Comparison of ENCODE assay signal across 7 cellular contexts in the genomic region with DNA sequence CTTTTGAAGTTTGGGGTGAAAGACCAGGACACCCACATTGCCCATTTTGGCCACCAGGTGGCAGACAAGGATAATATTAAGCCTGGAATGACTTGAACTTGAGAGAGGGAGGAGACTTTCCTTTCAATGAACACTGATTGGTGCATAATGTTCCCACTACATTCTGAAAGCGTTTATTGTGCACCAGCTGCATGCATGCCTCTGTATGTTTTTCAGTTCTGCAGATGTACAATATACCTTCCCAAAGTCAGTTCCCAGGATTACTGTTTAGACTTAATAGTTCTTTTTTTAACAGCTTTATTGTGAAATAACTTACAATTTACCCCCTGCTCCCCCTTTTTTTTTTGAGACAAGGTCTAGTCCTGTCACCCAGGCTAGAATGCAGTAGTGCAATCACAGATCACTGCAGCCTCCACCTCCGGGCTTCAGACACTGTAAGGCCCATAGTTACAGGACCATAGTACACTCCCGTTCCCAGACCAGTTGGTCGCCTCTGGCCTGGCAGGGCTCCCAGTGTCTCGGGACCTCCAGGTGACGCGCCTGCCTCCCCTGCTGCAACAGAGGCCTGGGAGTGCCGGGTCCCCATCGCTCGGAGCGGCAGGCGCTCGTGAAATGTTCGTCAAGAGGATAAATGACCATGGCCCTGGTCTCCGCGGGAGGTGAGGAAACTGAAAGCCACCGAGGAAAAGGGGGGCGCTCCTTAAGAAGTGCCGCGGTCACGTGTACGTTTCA. TPM values are rescaled to one million over a fixed set of nuclear protein-coding genes. Genes with fewer than 3 reads are reported as not detected.
A peak's percentile ranks its signal among the peaks of the same experiment; 100 is the strongest.
DNase-seq lines count a peak whose midpoint lies in the region; ATAC-seq and TF ChIP-seq lines count a peak whose summit lies in the region.

No MANE protein-coding gene starts in this region.

- TF ChIP-seq CTCF in GM13976 (IDR thresholded peaks at IDR 0.05; ENCODE audit: borderline replicate concordance, control extremely low read depth, extremely low read depth, insufficient read depth, missing control alignments) (peak; percentile 90), chondrocyte (IDR thresholded peaks at IDR 0.05) (peak; percentile 93)

- intact Hi-C loops in left colon (cut with DNase I, micrococcal nuclease) = no loop called here

- H3K4me1 Mint-ChIP-seq in chondrocyte (ENCODE audit: low read depth) = peaks cover 2% of the 10 kb centered on the region

- DNase-seq in GM13976 (ENCODE audit: low spot score) (peak; percentile 90), NCI-H345 treated with DMSO at 0.1 percent for 48 hours (lab: John Stamatoyannopoulos, UW; ENCODE audit: unreplicated experiment) (peak; percentile 53), chondrocyte (ENCODE audit: low spot score) (no peak), left colon (peak; percentile 76 to 92)
- peak; percentile 72 for DNase-seq in activated CD4-positive, alpha-beta T cell treated with anti-CD3 and anti-CD28 coated beads for 1 hour
- DNase-seq in stimulated activated CD4-positive, alpha-beta T cell treated with anti-CD3 and anti-CD28 coated beads, Interleukin-1b, Interleukin-23, amount 100 ng/mL, for 4 hours (ENCODE audit: low read depth in 2 of 2) = peak; percentile 74 to 78

- ATAC-seq in HG03095 (IDR thresholded peaks at IDR 0.05; ENCODE audit: unreplicated experiment) (peak; percentile 47), left colon (peak; percentile 67)

- H3K9me3 Mint-ChIP-seq in chondrocyte (ENCODE audit: low read depth) = peaks cover 8% of the 10 kb centered on the region

- in situ Hi-C loops in GM13976 (cut with MboI; ENCODE audit: low sequenced_read_pairs, unreplicated experiment) = no loop called here

- H3K4me3 Mint-ChIP-seq in chondrocyte (ENCODE audit: unreplicated experiment) = no peak overlapping the region

- peaks cover 2% of the 10 kb centered on the region for H3K27me3 Mint-ChIP-seq in chondrocyte (ENCODE audit: low read depth)

- no peak overlapping the region for H3K27ac Mint-ChIP-seq in chondrocyte (ENCODE audit: unreplicated experiment)

- peaks cover 7% of the 10 kb centered on the region for H3K36me3 Mint-ChIP-seq in chondrocyte (ENCODE audit: low read depth)

RNA-seq across cellular contexts. Expression of gene CES2, which starts 12.2 kb away (rescaled TPM):
- total RNA-seq in chondrocyte = 25.2 to 27.9 TPM (median 26.0 TPM) in 3 replicates
- total RNA-seq in left colon = 100 to 1,000 TPM; 566 to 624 TPM

RNA-seq across cellular contexts. Expression of gene CIAO2B, which starts 13.3 kb away (rescaled TPM):
- total RNA-seq in chondrocyte (55.9 to 64.9 TPM (median 61.3 TPM) in 3 replicates), left colon (100 to 1,000 TPM in 1 of 2 donors, 10 to 100 TPM in 1; 82.7 to 109 TPM)

RNA-seq across cellular contexts. Expression of gene CES3, which starts 13.6 kb away (rescaled TPM):
- total RNA-seq in chondrocyte (0.12 to 0.75 TPM (median 0.13 TPM) in 3 replicates), left colon (100 to 1,000 TPM; 201 to 203 TPM)

RNA-seq across cellular contexts. Expression of gene RRAD, which starts 22.1 kb away (rescaled TPM):
- total RNA-seq in chondrocyte (0.75 to 6.5 TPM (median 4.4 TPM) in 3 replicates), left colon (1 to 10 TPM; 3.9 to 4.4 TPM)

RNA-seq across cellular contexts. Expression of gene CDH16, which starts 28.8 kb away (rescaled TPM):
- total RNA-seq in chondrocyte = not detected in 3 replicates
- total RNA-seq in left colon = 1 to 10 TPM in 1 of 2 donors, under 1 TPM in 1; 0.75 to 2.2 TPM

Comparison
In these comparisons a context has a peak if more than half of its experiments do, and no peak if none do; other contexts are left out.
1. RNA of gene CES2, which starts 12.2 kb away (total RNA-seq): 566 to 624 TPM in left colon; 25.2 to 27.9 TPM in chondrocyte; every median in the first group is over 10 times any median in the second.
2. RNA of gene CES3, which starts 13.6 kb away (total RNA-seq): 201 to 203 TPM in left colon; 0.12 to 0.75 TPM in chondrocyte; every median in the first group is over 100 times any median in the second.